ENCODE assay signal across 2 cellular contexts in genomic region chr7:1874522-1875389, GRCh38.
TF ChIP-seq lines count a peak whose summit lies in the region.

No MANE protein-coding gene starts in this region.

TF ChIP-seq in A549, 52 proteins besides CTCF, POLR2A, EP300 and RAD21 (continued from another document):
- TF ChIP-seq RCOR1 (IDR thresholded peaks at IDR 0.05; ENCODE audit: low read depth, low read length) (no peak), EHMT2 (IDR thresholded peaks at IDR 0.05; ENCODE audit: low read depth) (no peak), ATOH8 (CRISPR knock-in tag; IDR thresholded peaks at IDR 0.05; ENCODE audit: low read depth) (no peak), HOXB13 (CRISPR knock-in tag; IDR thresholded peaks at IDR 0.05; ENCODE audit: low read depth) (no peak)

TF ChIP-seq in HCT116, 20 proteins besides CTCF, POLR2A, EP300 and RAD21 (continued from another document):
- TF ChIP-seq REST (IDR thresholded peaks at IDR 0.05; ENCODE audit: low read depth) (no peak), ZNF274 (IDR thresholded peaks at IDR 0.05; ENCODE audit: low read depth, low read length) (no peak), EZH2phosphoT487 (IDR thresholded peaks at IDR 0.05; ENCODE audit: borderline replicate concordance) (no peak), CEBPB (IDR thresholded peaks at IDR 0.05; ENCODE audit: low read depth) (no peak), ZBTB33 (IDR thresholded peaks at IDR 0.05; ENCODE audit: extremely low read depth, insufficient replicate concordance, low read length) (no peak), ZFX (IDR thresholded peaks at IDR 0.05) (no peak)
